Comparison of ENCODE assay signal across 13 cellular contexts in genomic region chr18:57931038-57931437, GRCh38.
A peak's percentile ranks its signal among the peaks of the same experiment; 100 is the strongest.
DNase-seq lines count a peak whose midpoint lies in the region; ATAC-seq, FAIRE-seq and TF ChIP-seq lines count a peak whose summit lies in the region.
"Had no signal": no experiment of that assay in that cellular context is flagged by ENCODE, and none has a peak within 500 bp of the region (broad histone marks: within the 10 kb centered on the region; RNA-seq: fewer than 3 reads in every experiment).

No MANE protein-coding gene starts in this region.

- H3K27me3 Mint-ChIP-seq in MCF 10A (ENCODE audit: insufficient read depth, unreplicated experiment), result no peaks in the 10 kb centered on the region

- no peak overlapping the region for H3K27ac Mint-ChIP-seq in MCF 10A (ENCODE audit: low read depth, unreplicated experiment)
- H3K27ac Mint-ChIP-seq: nephron had no signal

- FAIRE-seq in GM12878 (lab: Jason Lieb, UNC), result no peak
- FAIRE-seq: GM12892 had no signal

- no peak for TF ChIP-seq EP300 in GM12878 (IDR thresholded peaks at IDR 0.05; ENCODE audit: borderline replicate concordance in 1 of 2, control insufficient read depth in 1 of 2, low read depth in 2 of 2, low read length in 2 of 2)

- ATAC-seq in HG02763 (IDR thresholded peaks at IDR 0.05; ENCODE audit: unreplicated experiment) (peak; percentile 83), GM12878 (no peak; the same call in 2 of the 3 replicates), upper lobe of right lung (no peak), HG02981 (IDR thresholded peaks at IDR 0.05; ENCODE audit: unreplicated experiment) (no peak)

- H3K4me2 ChIP-seq in GM12878 (ENCODE audit: control insufficient read depth, insufficient read depth), result no peak overlapping the region

- DNase-seq in MCF 10A (ENCODE audit: unreplicated experiment) (peak; percentile 36), breast epithelium (ENCODE audit: low spot score in 2 of 2) (no peak), GM12878 (ENCODE audit: low read depth, low spot score) (no peak), upper lobe of right lung (no peak), GDM1 (lab: John Stamatoyannopoulos, UW) (no peak), NCI-H1694 (lab: John Stamatoyannopoulos, UW) (no peak)
- DNase-seq: BE2C, SW 1271 had no signal

- H3K9me3 ChIP-seq in breast epithelium (no peaks in the 10 kb centered on the region), GM12878 (replicated peaks; ENCODE audit: control insufficient read depth, insufficient read depth, low read length) (no peaks in the 10 kb centered on the region; the same call in 2 of the 3 replicates), upper lobe of right lung (no peaks in the 10 kb centered on the region)
- H3K9me3 ChIP-seq: BE2C, suprapubic skin had no signal

- SMC1A ChIA-PET in GM12878 (lab: Charles Lee; ENCODE audit: uncharacterized antibody, unreplicated experiment), result no interaction called here

- H3K27ac ChIP-seq in breast epithelium, result no peak overlapping the region
- no peak overlapping the region for H3K27ac ChIP-seq in GM12878 (ENCODE audit: control insufficient read depth, insufficient read depth)
- H3K27ac ChIP-seq in upper lobe of right lung, result no peak overlapping the region
- H3K27ac ChIP-seq: suprapubic skin had no signal

- RAD21 ChIA-PET in GM12878 (lab: Charles Lee; ENCODE audit: unreplicated experiment), result no interaction called here

- H3K4me3 Mint-ChIP-seq in MCF 10A (ENCODE audit: unreplicated experiment), result no peak overlapping the region
- H3K4me3 Mint-ChIP-seq: nephron had no signal

- in situ Hi-C loops in GM12878 (cut with MboI), result no loop called here

- POLR2A ChIA-PET in MCF 10A (lab: Yijun Ruan, JAX), result interaction anchor here (0.7 to 2.2 kb wide), 2 partner anchors 11 to 23 kb away, joined by 3 to 13 read pairs; no protein-coding TSS in a partner anchor
- POLR2A ChIA-PET in GM12878 (lab: Charles Lee), result no interaction called here

- H3K79me2 ChIP-seq in GM12878 (ENCODE audit: control insufficient read depth, insufficient read depth, low read length), result no peaks in the 10 kb centered on the region

- no peak for TF ChIP-seq CTCF in MCF 10A (IDR thresholded peaks at IDR 0.05; ENCODE audit: unreplicated experiment)
- TF ChIP-seq CTCF in breast epithelium (IDR thresholded peaks at IDR 0.05), result no peak
- TF ChIP-seq CTCF in GM12878 (IDR thresholded peaks at IDR 0.05 in 2 of 3, conservative IDR thresholded peaks at IDR 0.05 in 1 of 3; ENCODE audit: control insufficient read depth in 2 of 3, extremely low read depth in 1 of 3, insufficient read depth in 1 of 3, low read depth in 3 of 3, low read length in 3 of 3), result no peak
- no peak for TF ChIP-seq CTCF in upper lobe of right lung (IDR thresholded peaks at IDR 0.05)

- no peak overlapping the region for H2AFZ ChIP-seq in GM12878 (ENCODE audit: control insufficient read depth, low read depth, low read length)

- CTCF ChIA-PET in MCF 10A (lab: Yijun Ruan, JAX) (no interaction called here), GM12878 (lab: Yijun Ruan, JAX) (no interaction called here)

- H3K9me3 Mint-ChIP-seq in MCF 10A (ENCODE audit: unreplicated experiment), result no peaks in the 10 kb centered on the region
- H3K9me3 Mint-ChIP-seq: nephron had no signal

- WGBS in GM12878 (ENCODE audit: insufficient coverage, insufficient replicate concordance, low lambda C conversion rate, missing lambda C conversion rate), result 0% methylated on average over 1 of the region's 1 CpG

- H3K4me1 Mint-ChIP-seq in MCF 10A (ENCODE audit: insufficient read depth, unreplicated experiment), result peaks cover 14% of the 10 kb centered on the region
- H3K4me1 Mint-ChIP-seq: nephron had no signal

- no peak for TF ChIP-seq POLR2A in breast epithelium (IDR thresholded peaks at IDR 0.05)
- TF ChIP-seq POLR2A in GM12878 (IDR thresholded peaks at IDR 0.05; ENCODE audit: low read depth, low read length), result no peak

- no peaks in the 10 kb centered on the region for H4K20me1 ChIP-seq in GM12878 (ENCODE audit: control insufficient read depth, insufficient read depth)

- no peak for TF ChIP-seq RAD21 in GM12878 (IDR thresholded peaks at IDR 0.05; ENCODE audit: insufficient read depth, low read depth, low read length)

- H3K4me3 ChIP-seq in breast epithelium (no peak overlapping the region), GM12878 (no peak overlapping the region), upper lobe of right lung (peak overlapping the region; percentile 5)
- H3K4me3 ChIP-seq: suprapubic skin had no signal

- intact Hi-C loops in MCF 10A (cut with micrococcal nuclease), result no loop called here
- intact Hi-C loops in breast epithelium (cut with DNase I; ENCODE audit: low total_unique reads), result no loop called here
- intact Hi-C loops in GM12878 (cut with micrococcal nuclease; ENCODE audit: unreplicated experiment), result no loop called here
- intact Hi-C loops in upper lobe of right lung (cut with DNase I), result no loop called here

- BruUV-seq in MCF 10A (replicated peaks; lab: Mats Ljungman, UMichigan) (no TSS peak), GM12878 (replicated peaks; lab: Mats Ljungman, UMichigan) (no TSS peak)

- H3K27me3 ChIP-seq in breast epithelium, result no peaks in the 10 kb centered on the region
- no peaks in the 10 kb centered on the region for H3K27me3 ChIP-seq in GM12878 (replicated peaks in 1 of 2; ENCODE audit: control insufficient read depth in 2 of 2, insufficient read depth in 2 of 2, low read length in 1 of 2)
- H3K27me3 ChIP-seq in upper lobe of right lung, result no peaks in the 10 kb centered on the region
- H3K27me3 ChIP-seq: BE2C, suprapubic skin had no signal

- H3K9ac ChIP-seq in GM12878 (ENCODE audit: control insufficient read depth, insufficient read depth, low read length), result no peak overlapping the region

- H3K36me3 ChIP-seq in breast epithelium (no peaks in the 10 kb centered on the region), GM12878 (ENCODE audit: control insufficient read depth in 2 of 2, insufficient read depth in 2 of 2, low read length in 1 of 2) (no peaks in the 10 kb centered on the region), upper lobe of right lung (no peaks in the 10 kb centered on the region)
- H3K36me3 ChIP-seq: BE2C, suprapubic skin had no signal

- no peaks in the 10 kb centered on the region for H3K36me3 Mint-ChIP-seq in MCF 10A (ENCODE audit: insufficient read depth, unreplicated experiment)

- H3K4me1 ChIP-seq in breast epithelium (no peaks in the 10 kb centered on the region), GM12878 (ENCODE audit: control insufficient read depth, insufficient read depth, low read length) (peaks cover 6% of the 10 kb centered on the region), upper lobe of right lung (no peaks in the 10 kb centered on the region)
- H3K4me1 ChIP-seq: BE2C, suprapubic skin had no signal

TF ChIP-seq in GM12878, 131 proteins besides CTCF, POLR2A, EP300 and RAD21:
- 0 out of 2 replicates have a peak, but pooled peaks have one; percentile 23 for TF ChIP-seq MEF2A (IDR thresholded peaks at IDR 0.05; ENCODE audit: insufficient read depth, low read depth, low read length)
- no peak for TF ChIP-seq IKZF2 (IDR thresholded peaks at IDR 0.05)
